In the genomic region with DNA sequence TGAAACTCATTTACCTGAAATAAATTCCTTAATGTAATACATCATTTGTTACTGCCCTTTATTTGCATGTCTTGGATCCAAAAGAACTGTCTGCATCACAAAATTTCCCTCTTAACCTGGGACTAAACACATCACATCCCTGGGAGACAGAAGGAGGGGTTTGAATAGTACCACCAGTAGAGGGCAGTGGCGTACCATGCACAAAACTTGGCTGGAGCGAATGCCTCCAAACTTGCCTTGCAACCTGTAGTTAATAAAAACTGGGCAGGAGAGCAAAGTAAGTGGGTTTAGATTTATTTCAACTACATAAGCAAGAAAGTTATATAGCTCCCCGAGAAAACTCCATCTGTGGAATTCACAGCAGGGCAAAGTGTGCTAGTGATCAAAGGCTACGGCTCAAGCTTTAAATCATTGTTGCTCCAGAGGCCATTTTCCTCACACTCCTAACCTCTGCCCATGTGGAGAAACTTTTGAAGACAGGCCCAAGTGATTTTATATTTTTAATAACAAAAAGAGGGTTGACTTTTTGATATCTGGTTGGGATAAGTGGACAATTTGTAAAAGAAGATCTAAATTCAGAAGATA, we compare ENCODE assay signal across 8 cellular contexts.
DNase-seq lines count a peak whose midpoint lies in the region; ATAC-seq, FAIRE-seq and TF ChIP-seq lines count a peak whose summit lies in the region.

No MANE protein-coding gene starts in this region.

- peak; percentile 50 for ATAC-seq in HG03378 (IDR thresholded peaks at IDR 0.05; ENCODE audit: unreplicated experiment)

- peaks cover 2% of the 10 kb centered on the region for H3K36me3 Mint-ChIP-seq in mesothelial cell of epicardium

- H3K4me1 Mint-ChIP-seq in mesothelial cell of epicardium: peaks cover 6% of the 10 kb centered on the region

- peaks cover 23% of the 10 kb centered on the region for H3K9me3 Mint-ChIP-seq in mesothelial cell of epicardium

- no peak overlapping the region for H3K4me3 Mint-ChIP-seq in mesothelial cell of epicardium

- DNase-seq in AG09319 (ENCODE audit: extremely low read depth, low read depth) (peak; percentile 20), GM12864 (ENCODE audit: low read depth) (peak; percentile 10), OCI-M2 (lab: John Stamatoyannopoulos, UW; ENCODE audit: unreplicated experiment) (peak; percentile 29), dedifferentiated amniotic fluid mesenchymal stem cell (ENCODE audit: extremely low spot score) (peak; percentile 32), mesothelial cell of epicardium (ENCODE audit: low spot score in 2 of 2, unreplicated experiment in 2 of 2) (peak; percentile 24 to 63), ureter (ENCODE audit: low spot score) (peak; percentile 57), frontal cortex (ENCODE audit: low spot score in 2 of 2) (no peak)

- no peaks in the 10 kb centered on the region for H3K27me3 Mint-ChIP-seq in mesothelial cell of epicardium (ENCODE audit: low read depth)

- H3K4me3 ChIP-seq in GM12864 (ENCODE audit: low read depth, low read length): no peak overlapping the region

- peak; percentile 80 for TF ChIP-seq CTCF in AG09319 (IDR thresholded peaks at IDR 0.05; ENCODE audit: low read depth, low read length)
- peak; percentile 81 for TF ChIP-seq CTCF in GM12864 (IDR thresholded peaks at IDR 0.05; ENCODE audit: low read depth, low read length, missing control alignments)
- peak; percentile 70 for TF ChIP-seq CTCF in mesothelial cell of epicardium (IDR thresholded peaks at IDR 0.05; ENCODE audit: unreplicated experiment)

- FAIRE-seq in frontal cortex (lab: Jason Lieb, UNC): no peak

- no peak overlapping the region for H3K27ac Mint-ChIP-seq in mesothelial cell of epicardium

Comparison
In these comparisons a context has a peak if more than half of its experiments do, and no peak if none do; other contexts are left out.
1. DNase-seq: peak in AG09319 (single experiment), GM12864 (single experiment), OCI-M2 (single experiment), dedifferentiated amniotic fluid mesenchymal stem cell (single experiment), mesothelial cell of epicardium (2 of 2) and ureter (single experiment); none in frontal cortex (0 of 2).
2. Peak in every context shown above with its lines, with median percentiles within 50 percentile points of each other: CTCF ChIP-seq.